17 cellular contexts compared by ENCODE assay signal in the genomic region with DNA sequence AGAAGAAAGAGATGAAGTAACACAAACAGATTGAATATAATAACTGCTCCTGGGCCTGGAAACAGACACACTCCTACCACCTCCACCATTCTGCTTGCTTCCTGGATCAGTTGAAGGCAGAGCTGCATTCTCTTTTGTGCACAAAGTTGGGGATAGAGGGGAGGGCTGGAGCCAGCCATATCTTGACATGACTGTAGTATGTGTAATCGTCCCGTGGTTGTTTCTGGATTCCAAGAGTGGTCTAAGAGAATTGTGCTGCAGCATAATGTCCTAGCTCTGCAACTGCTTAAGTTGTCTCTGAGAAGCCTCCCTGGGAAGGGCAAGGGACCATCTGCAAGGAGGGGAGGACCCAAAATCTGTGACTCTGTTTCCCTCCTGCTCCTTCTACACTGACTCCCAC. TPM values are rescaled to one million over a fixed set of nuclear protein-coding genes. Genes with fewer than 3 reads are reported as not detected.
DNase-seq lines count a peak whose midpoint lies in the region; ATAC-seq, FAIRE-seq and TF ChIP-seq lines count a peak whose summit lies in the region.
"Had no signal": no experiment of that assay in that cellular context is flagged by ENCODE, and none has a peak within 500 bp of the region (broad histone marks: within the 10 kb centered on the region; RNA-seq: fewer than 3 reads in every experiment).

No MANE protein-coding gene starts in this region.

- H3K27me3 Mint-ChIP-seq in CD4-positive, alpha-beta T cell = no peaks in the 10 kb centered on the region
- peaks cover 0 to 9% (median 0%) of the 10 kb centered on the region in 5 donors for H3K27me3 Mint-ChIP-seq in naive thymus-derived CD4-positive, alpha-beta T cell
- H3K27me3 Mint-ChIP-seq: memory B cell had no signal

- H3K4me3 ChIP-seq in naive thymus-derived CD4-positive, alpha-beta T cell (ENCODE audit: low read length) = no peak overlapping the region
- H3K4me3 ChIP-seq in tibial nerve (no peak overlapping the region), small intestine (ENCODE audit: low read depth in 1 of 2, low read length in 2 of 2) (no peak overlapping the region)

- no peaks in the 10 kb centered on the region for H3K9me3 ChIP-seq in CD4-positive, alpha-beta T cell (ENCODE audit: control insufficient read depth, low read length)
- H3K9me3 ChIP-seq in naive thymus-derived CD4-positive, alpha-beta T cell (ENCODE audit: control insufficient read depth in 2 of 3, low read length in 3 of 3) = no peaks in the 10 kb centered on the region
- H3K9me3 ChIP-seq in tibial nerve (no peaks in the 10 kb centered on the region), small intestine (ENCODE audit: control insufficient read depth, low read depth) (no peaks in the 10 kb centered on the region)

- no peak for ATAC-seq in CD4-positive, alpha-beta T cell (ENCODE audit: poor library complexity)
- no peak for ATAC-seq in naive thymus-derived CD4-positive, alpha-beta T cell
- no peak for ATAC-seq in GM19397 (IDR thresholded peaks at IDR 0.05; ENCODE audit: unreplicated experiment)

- no peak for FAIRE-seq in small intestine (lab: Jason Lieb, UNC)
- FAIRE-seq: GM12891 had no signal

- peak in 1 of 10 experiments; percentile 11 for DNase-seq in CD4-positive, alpha-beta T cell
- DNase-seq in LHCN-M2 (ENCODE audit: low read depth) (peak; percentile 8), superior temporal gyrus (ENCODE audit: extremely low spot score) (no peak), tibial nerve (ENCODE audit: low spot score in 2 of 2) (no peak), small intestine (no peak)
- no peak for DNase-seq in naive thymus-derived CD4-positive, alpha-beta T cell
- DNase-seq: activated CD4-positive, alpha-beta T cell treated with anti-CD3 and anti-CD28 coated beads, Interleukin-2, amount 50 U/mL, for 4 hours; DMS79; NCI-H1436; NCI-H69; stimulated activated CD8-positive, alpha-beta memory T cell treated with anti-CD3 and anti-CD28 coated beads, Interleukin-4, amount 100 ng/mL, for 48 hours had no signal

- POLR2A ChIA-PET in CD4-positive, alpha-beta T cell (lab: Charles Lee) = no interaction called here
- POLR2A ChIA-PET in naive thymus-derived CD4-positive, alpha-beta T cell (lab: Charles Lee) = interaction anchor here (1.2 kb wide), 1 partner anchor 67 kb away, joined by 4 read pairs; the partner anchor contains the start of gene PEX16

- no peak overlapping the region for H3K27ac ChIP-seq in CD4-positive, alpha-beta T cell (ENCODE audit: low read depth, low read length)
- peak overlapping the region; percentile 4 for H3K27ac ChIP-seq in cingulate gyrus (ENCODE audit: low read depth, low read length)
- no peak overlapping the region for H3K27ac ChIP-seq in naive thymus-derived CD4-positive, alpha-beta T cell (ENCODE audit: low read depth, low read length)
- peak overlapping the region in 2 of 4 donors; percentile 95 to 99 for H3K27ac ChIP-seq in tibial nerve
- no peak overlapping the region for H3K27ac ChIP-seq in small intestine (ENCODE audit: low read depth in 1 of 2, low read length in 1 of 2)
- H3K27ac ChIP-seq: parathyroid adenoma, RWPE1 had no signal

- peaks cover 0 to 12% (median 0%) of the 10 kb centered on the region in 3 experiments for H3K36me3 ChIP-seq in naive thymus-derived CD4-positive, alpha-beta T cell (ENCODE audit: control insufficient read depth in 2 of 3, insufficient read depth in 3 of 3, low read length in 3 of 3)
- no peaks in the 10 kb centered on the region for H3K36me3 ChIP-seq in tibial nerve
- H3K36me3 ChIP-seq in small intestine (ENCODE audit: control insufficient read depth in 2 of 2, insufficient read depth in 2 of 2, low read length in 2 of 2) = peaks cover 0 to 2% of the 10 kb centered on the region in 2 donors

- TF ChIP-seq CTCF in CD4-positive, alpha-beta T cell (IDR thresholded peaks at IDR 0.05) = no peak
- TF ChIP-seq CTCF in tibial nerve (IDR thresholded peaks at IDR 0.05) = no peak

- no peak for TF ChIP-seq EP300 in tibial nerve (IDR thresholded peaks at IDR 0.05)

- TF ChIP-seq POLR2A in tibial nerve (IDR thresholded peaks at IDR 0.05) = no peak

- H3K4me3 Mint-ChIP-seq in CD4-positive, alpha-beta T cell = peak overlapping the region; percentile 96
- H3K4me3 Mint-ChIP-seq in naive thymus-derived CD4-positive, alpha-beta T cell = peak overlapping the region in 8 of 10 donors; percentile 37 to 68 (median 58)
- H3K4me3 Mint-ChIP-seq: memory B cell had no signal

- H3K36me3 Mint-ChIP-seq in CD4-positive, alpha-beta T cell (ENCODE audit: low read depth) = peaks cover 32% of the 10 kb centered on the region
- peaks cover 0 to 10% (median 5%) of the 10 kb centered on the region in 5 donors for H3K36me3 Mint-ChIP-seq in naive thymus-derived CD4-positive, alpha-beta T cell

- peaks cover 55% of the 10 kb centered on the region for H3K4me1 Mint-ChIP-seq in CD4-positive, alpha-beta T cell (ENCODE audit: low read depth)
- H3K4me1 Mint-ChIP-seq in naive thymus-derived CD4-positive, alpha-beta T cell = peaks cover 36 to 74% (median 61%) of the 10 kb centered on the region in 7 donors

- intact Hi-C loops in CD4-positive, alpha-beta T cell (cut with DNase I, micrococcal nuclease) = no loop called here
- intact Hi-C loops in naive thymus-derived CD4-positive, alpha-beta T cell (cut with micrococcal nuclease) = no loop called here

- H3K27me3 ChIP-seq in CD4-positive, alpha-beta T cell (ENCODE audit: control insufficient read depth, insufficient read depth, low read length) = no peaks in the 10 kb centered on the region
- no peaks in the 10 kb centered on the region for H3K27me3 ChIP-seq in naive thymus-derived CD4-positive, alpha-beta T cell (ENCODE audit: control insufficient read depth in 2 of 2, insufficient read depth in 2 of 2, low read length in 2 of 2)
- H3K27me3 ChIP-seq in tibial nerve (no peaks in the 10 kb centered on the region), small intestine (ENCODE audit: control insufficient read depth in 2 of 2, insufficient read depth in 2 of 2, low read length in 2 of 2) (no peaks in the 10 kb centered on the region)

- 58 to 59% methylated on average over 2 of the region's 2 CpGs for WGBS in tibial nerve, 2 donors
- WGBS in small intestine, 3 donors = 77 to 86% (median 82%) methylated on average over 2 of the region's 2 CpGs

- H3K4me1 ChIP-seq in naive thymus-derived CD4-positive, alpha-beta T cell (ENCODE audit: control insufficient read depth in 2 of 2, insufficient read depth in 2 of 2, low read length in 2 of 2) = peaks cover 16 to 29% of the 10 kb centered on the region in 2 donors
- H3K4me1 ChIP-seq in tibial nerve = peaks cover 0 to 85% (median 55%) of the 10 kb centered on the region in 4 donors
- H3K4me1 ChIP-seq in small intestine (ENCODE audit: control insufficient read depth in 2 of 2, insufficient read depth in 1 of 2, low read depth in 1 of 2, low read length in 1 of 2) = peaks cover 3 to 12% of the 10 kb centered on the region in 2 donors
- H3K4me1 ChIP-seq: parathyroid adenoma had no signal

- peak overlapping the region; percentile 24 for H3K27ac Mint-ChIP-seq in CD4-positive, alpha-beta T cell
- peak overlapping the region in 4 of 9 donors; percentile 42 to 81 (median 64) for H3K27ac Mint-ChIP-seq in naive thymus-derived CD4-positive, alpha-beta T cell
- H3K27ac Mint-ChIP-seq: memory B cell had no signal

- H3K9me3 Mint-ChIP-seq in CD4-positive, alpha-beta T cell = no peaks in the 10 kb centered on the region
- H3K9me3 Mint-ChIP-seq in naive thymus-derived CD4-positive, alpha-beta T cell = peaks cover 0 to 2% (median 0%) of the 10 kb centered on the region in 11 donors
- H3K9me3 Mint-ChIP-seq: memory B cell had no signal

- CTCF ChIA-PET in CD4-positive, alpha-beta T cell (lab: Charles Lee) = interaction anchor here (0.9 kb wide), 1 partner anchor 79 kb away, joined by 3 read pairs; no protein-coding TSS in a partner anchor
- CTCF ChIA-PET in naive thymus-derived CD4-positive, alpha-beta T cell (lab: Charles Lee) = interaction anchor here (0.7 kb wide), 1 partner anchor 8 kb away, joined by 3 read pairs; no protein-coding TSS in a partner anchor

RNA-seq across cellular contexts. Expression of gene CRY2, which starts 3.2 kb away (rescaled TPM):
- 100 to 1,000 TPM; 248 TPM for total RNA-seq in CD4-positive, alpha-beta T cell
- total RNA-seq in LHCN-M2 (2014; rRNA removed) (6.4 and 6.9 TPM in 2 replicates), tibial nerve (10 to 100 TPM; 48.8 to 96.4 (median 54.6) TPM)
- 5.3 TPM for polyA plus RNA-seq in LHCN-M2 (2012)
- total RNA-seq in naive thymus-derived CD4-positive, alpha-beta T cell = 100 to 1,000 TPM in 2 of 5 experiments, 10 to 100 TPM in 3; 31.1 to 202 (median 66.9) TPM
- polyA plus RNA-seq in naive thymus-derived CD4-positive, alpha-beta T cell = 10 to 100 TPM; 26.9 to 36.0 TPM
- 10 to 100 TPM in 1 of 3 donors, 1 to 10 TPM in 2; 6.7 to 10.5 (median 9.6) TPM for polyA plus RNA-seq in small intestine

RNA-seq across cellular contexts. Expression of gene MAPK8IP1, which starts 35.0 kb away (rescaled TPM):
- 1 to 10 TPM; 2.3 to 2.4 TPM for total RNA-seq in CD4-positive, alpha-beta T cell
- total RNA-seq in LHCN-M2 (2014; rRNA removed) (10.3 and 11.7 TPM in 2 replicates), tibial nerve (100 to 1,000 TPM; 165 to 298 (median 230) TPM)
- polyA plus RNA-seq in LHCN-M2 (2012) = 6.1 TPM
- 1 to 10 TPM in 2 of 5 experiments, under 1 TPM in 3; 0.65 to 7.0 (median 0.92) TPM for total RNA-seq in naive thymus-derived CD4-positive, alpha-beta T cell
- not detected for polyA plus RNA-seq in naive thymus-derived CD4-positive, alpha-beta T cell
- polyA plus RNA-seq in small intestine = 1 to 10 TPM; 1.3 to 6.1 (median 1.9) TPM

RNA-seq across cellular contexts. Expression of gene SLC35C1, which starts 45.5 kb away (rescaled TPM):
- 1 to 10 TPM; 4.4 to 4.9 TPM for total RNA-seq in CD4-positive, alpha-beta T cell
- total RNA-seq in LHCN-M2 (2014; rRNA removed) (9.6 and 10.8 TPM in 2 replicates), tibial nerve (10 to 100 TPM; 20.5 to 33.5 (median 27.2) TPM)
- 17.9 TPM for polyA plus RNA-seq in LHCN-M2 (2012)
- 10 to 100 TPM in 4 of 5 experiments, 1 to 10 TPM in 1; 7.9 to 22.8 (median 14.2) TPM for total RNA-seq in naive thymus-derived CD4-positive, alpha-beta T cell
- 10 to 100 TPM; 10.3 to 13.9 TPM for polyA plus RNA-seq in naive thymus-derived CD4-positive, alpha-beta T cell
- 10 to 100 TPM; 17.4 to 35.2 (median 29.5) TPM for polyA plus RNA-seq in small intestine

RNA-seq across cellular contexts. Expression of gene FREY1, which starts 56.6 kb away (rescaled TPM):
- 1 to 10 TPM; 5.7 to 6.0 TPM for total RNA-seq in CD4-positive, alpha-beta T cell
- 0.63 TPM in 1 of 2 replicates, not detected in the other for total RNA-seq in LHCN-M2 (2014; rRNA removed)
- polyA plus RNA-seq in LHCN-M2 (2012) = 0.16 TPM
- 1 to 10 TPM; 3.4 to 8.2 (median 4.6) TPM for total RNA-seq in naive thymus-derived CD4-positive, alpha-beta T cell
- not detected for polyA plus RNA-seq in naive thymus-derived CD4-positive, alpha-beta T cell
- total RNA-seq in tibial nerve = 1 to 10 TPM in 2 of 4 donors, not detected in 2; 1.0 to 7.2 TPM
- polyA plus RNA-seq in small intestine = under 1 TPM in 1 of 3 donors, not detected in 2; 0.19 TPM

Comparison
In these comparisons a context has a peak if more than half of its experiments do, and no peak if none do; other contexts are left out.
1. RNA of gene MAPK8IP1, which starts 35.0 kb away (total RNA-seq): 165 to 298 TPM in tibial nerve; 10.3 to 11.7 TPM in LHCN-M2, 2.3 to 2.4 TPM in CD4-positive, alpha-beta T cell and 0.65 to 7.0 TPM in naive thymus-derived CD4-positive, alpha-beta T cell; every median in the first group is over 10 times any median in the second.